15 cellular contexts compared by ENCODE assay signal in the genomic region with DNA sequence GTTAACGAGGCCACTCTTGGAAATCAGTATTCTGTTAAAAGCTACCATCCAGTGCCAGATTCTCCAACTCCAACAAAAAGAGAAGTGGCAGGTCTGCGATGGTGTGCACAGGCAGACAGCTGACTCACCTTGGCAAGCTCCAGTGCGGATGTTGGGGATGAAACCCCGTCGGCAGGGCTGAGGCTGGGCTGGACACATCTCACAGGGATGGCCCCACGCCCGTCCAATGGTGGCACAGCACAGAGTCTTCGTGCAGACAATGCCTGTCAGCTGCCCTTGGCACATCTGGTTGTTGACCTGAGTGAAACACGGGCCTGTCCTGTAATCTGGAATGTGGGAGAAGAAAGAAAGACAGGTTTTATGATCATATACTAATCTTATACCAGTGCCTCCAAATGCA.
"Had no signal": no experiment of that assay in that cellular context is flagged by ENCODE, and none has a peak within 500 bp of the region (broad histone marks: within the 10 kb centered on the region; RNA-seq: fewer than 3 reads in every experiment).

No MANE protein-coding gene starts in this region.

- H3K27ac Mint-ChIP-seq: activated naive CD4-positive, alpha-beta T cell treated with anti-CD3 and anti-CD28 coated beads for 36 hours; activated naive CD8-positive, alpha-beta T cell treated with anti-CD3 and anti-CD28 coated beads, Interleukin-2, amount 50 U/mL, for 24 hours; activated T-helper 17 cell treated with anti-CD3 and anti-CD28 coated beads, Interleukin-2, amount 50 U/mL, for 72 hours; naive B cell; stimulated activated memory B cell treated with anti-CD40 and anti-IgM and Interleukin-4, amounts not matched to agents 10 μg/mL and 1 μg/mL and 100 μg/mL, for 72 hours had no signal

- H2AFZ ChIP-seq: parathyroid adenoma had no signal

- H3K4me3 Mint-ChIP-seq: activated naive CD4-positive, alpha-beta T cell treated with anti-CD3 and anti-CD28 coated beads for 36 hours; activated naive CD8-positive, alpha-beta T cell treated with anti-CD3 and anti-CD28 coated beads, Interleukin-2, amount 50 U/mL, for 24 hours; activated T-helper 17 cell treated with anti-CD3 and anti-CD28 coated beads, Interleukin-2, amount 50 U/mL, for 72 hours; naive B cell; stimulated activated memory B cell treated with anti-CD40 and anti-IgM and Interleukin-4, amounts not matched to agents 10 μg/mL and 1 μg/mL and 100 μg/mL, for 72 hours had no signal

- H3K36me3 Mint-ChIP-seq: naive B cell; stimulated activated memory B cell treated with anti-CD40 and anti-IgM and Interleukin-4, amounts not matched to agents 10 μg/mL and 1 μg/mL and 100 μg/mL, for 72 hours had no signal

- H3K4me1 ChIP-seq: ascending aorta, colonic mucosa, esophagus squamous epithelium, parathyroid adenoma, tibial artery had no signal

- ATAC-seq: activated naive CD8-positive, alpha-beta T cell treated with anti-CD3 and anti-CD28 coated beads, Interleukin-2, amount 50 U/mL, for 24 hours; activated T-helper 17 cell treated with anti-CD3 and anti-CD28 coated beads, Interleukin-2, amount 50 U/mL, for 72 hours; left lobe of liver; stimulated activated memory B cell treated with anti-CD40 and anti-IgM and Interleukin-4, amounts not matched to agents 10 μg/mL and 1 μg/mL and 100 μg/mL, for 72 hours had no signal

- H3K4me1 Mint-ChIP-seq: activated naive CD8-positive, alpha-beta T cell treated with anti-CD3 and anti-CD28 coated beads, Interleukin-2, amount 50 U/mL, for 24 hours; activated T-helper 17 cell treated with anti-CD3 and anti-CD28 coated beads, Interleukin-2, amount 50 U/mL, for 72 hours; naive B cell; stimulated activated memory B cell treated with anti-CD40 and anti-IgM and Interleukin-4, amounts not matched to agents 10 μg/mL and 1 μg/mL and 100 μg/mL, for 72 hours had no signal

- DNase-seq: activated CD4-positive, alpha-beta T cell treated with anti-CD3 and anti-CD28 coated beads, Interleukin-2, amount 50 U/mL, for 4 hours; activated CD4-positive, CD25-positive, alpha-beta regulatory T cell treated with anti-CD3 and anti-CD28 coated beads, Interleukin-2, amount 50 U/mL, for 72 hours; activated naive CD4-positive, alpha-beta T cell treated with anti-CD3 and anti-CD28 coated beads for 36 hours; activated naive CD8-positive, alpha-beta T cell treated with anti-CD3 and anti-CD28 coated beads, Interleukin-2, amount 50 U/mL, for 24 hours; activated T-cell treated with anti-CD3 and anti-CD28 coated beads for 4 hours; colonic mucosa; esophagus squamous epithelium; head of caudate nucleus; naive B cell; tibial artery had no signal

- H3K9ac ChIP-seq: parathyroid adenoma had no signal

- H3K27me3 Mint-ChIP-seq: activated naive CD8-positive, alpha-beta T cell treated with anti-CD3 and anti-CD28 coated beads, Interleukin-2, amount 50 U/mL, for 24 hours; activated T-helper 17 cell treated with anti-CD3 and anti-CD28 coated beads, Interleukin-2, amount 50 U/mL, for 72 hours; naive B cell; stimulated activated memory B cell treated with anti-CD40 and anti-IgM and Interleukin-4, amounts not matched to agents 10 μg/mL and 1 μg/mL and 100 μg/mL, for 72 hours had no signal

- H3K27me3 ChIP-seq: ascending aorta, colonic mucosa, esophagus squamous epithelium, tibial artery had no signal

- H3K9me3 Mint-ChIP-seq: activated naive CD8-positive, alpha-beta T cell treated with anti-CD3 and anti-CD28 coated beads, Interleukin-2, amount 50 U/mL, for 24 hours; activated T-helper 17 cell treated with anti-CD3 and anti-CD28 coated beads, Interleukin-2, amount 50 U/mL, for 72 hours had no signal

- H3K79me2 ChIP-seq: parathyroid adenoma had no signal

- H3K36me3 ChIP-seq: ascending aorta, colonic mucosa, esophagus squamous epithelium, tibial artery had no signal

- H3K9me3 ChIP-seq: ascending aorta, colonic mucosa, esophagus squamous epithelium, tibial artery had no signal

- H3K27ac ChIP-seq: ascending aorta, colonic mucosa, esophagus squamous epithelium, parathyroid adenoma, tibial artery had no signal

- H3K4me3 ChIP-seq: ascending aorta, colonic mucosa, esophagus squamous epithelium, tibial artery had no signal
